In the genomic region with DNA sequence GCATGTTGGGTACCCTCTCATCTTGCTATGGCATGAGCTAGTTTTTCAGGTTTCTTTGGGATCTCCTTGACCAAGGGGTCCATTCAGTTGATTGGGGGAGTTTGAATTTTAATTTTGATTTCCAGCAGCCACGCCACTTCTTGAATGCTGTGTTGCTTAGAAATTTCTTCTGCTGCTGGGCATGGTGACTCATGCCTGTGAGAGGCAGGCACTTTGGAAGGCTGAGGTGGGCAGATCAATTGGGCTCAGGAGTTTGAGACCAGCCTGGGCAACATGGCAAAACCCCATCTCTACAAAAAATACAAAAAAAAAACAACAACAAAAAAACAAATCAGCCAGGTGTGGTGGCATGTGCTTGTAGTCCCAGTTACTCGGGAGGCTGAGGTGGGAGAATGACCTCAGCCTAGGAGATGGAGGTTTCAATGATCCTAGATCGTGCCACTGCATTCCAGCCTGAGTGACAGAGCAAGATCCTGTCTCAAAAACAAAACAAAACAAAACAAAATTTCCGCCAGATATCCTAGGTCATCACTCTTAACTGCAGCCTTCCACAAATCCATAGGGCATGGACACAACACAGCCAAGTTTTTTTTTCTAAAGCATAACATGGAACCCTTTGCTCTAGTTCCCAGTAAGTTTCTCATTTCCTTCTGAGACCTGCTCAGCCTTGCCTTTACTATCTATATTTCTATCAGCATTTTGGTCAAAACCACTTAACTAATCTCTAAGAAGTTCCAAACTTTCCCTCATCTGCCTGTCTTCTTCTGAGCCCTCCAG, we compare ENCODE assay signal across 28 cellular contexts. TPM values are rescaled to one million over a fixed set of nuclear protein-coding genes. Genes with fewer than 3 reads are reported as not detected.
DNase-seq lines count a peak whose midpoint lies in the region; ATAC-seq and TF ChIP-seq lines count a peak whose summit lies in the region.
"Had no signal": no experiment of that assay in that cellular context is flagged by ENCODE, and none has a peak within 500 bp of the region (broad histone marks: within the 10 kb centered on the region; RNA-seq: fewer than 3 reads in every experiment).

No MANE protein-coding gene starts in this region.

- H3K4me3 Mint-ChIP-seq in activated naive CD8-positive, alpha-beta T cell treated with anti-CD3 and anti-CD28 coated beads, Interleukin-2, amount 10 ng/mL, durations not matched to agents 7 days and 5 days, result no peak overlapping the region
- H3K4me3 Mint-ChIP-seq in activated naive CD8-positive, alpha-beta T cell treated with anti-CD3 and anti-CD28 coated beads for 36 hours, result no peak overlapping the region
- H3K4me3 Mint-ChIP-seq in type B pancreatic cell, result no peak overlapping the region
- H3K4me3 Mint-ChIP-seq: activated CD4-positive, alpha-beta T cell treated with anti-CD3 and anti-CD28 coated beads, Interleukin-2, amount 10 ng/mL, durations not matched to agents 7 days and 5 days; activated CD8-positive, alpha-beta memory T cell treated with anti-CD3 and anti-CD28 coated beads, Interleukin-2, amount 10 ng/mL, durations not matched to agents 7 days and 5 days; activated naive CD4-positive, alpha-beta T cell treated with anti-CD3 and anti-CD28 coated beads, Interleukin-2, amount 10 ng/mL, durations not matched to agents 7 days and 5 days; CD8-positive, alpha-beta T cell; endodermal cell; stimulated activated naive CD8-positive, alpha-beta T cell treated with anti-CD3 and anti-CD28 coated beads, Interleukin-15, amount 100 ng/mL, for 72 hours had no signal

- H3K27ac ChIP-seq in RWPE2 (ENCODE audit: poor library complexity, severe bottlenecking) (peak overlapping the region; percentile 79), epithelial cell of prostate (peak overlapping the region; percentile 93)
- H3K27ac ChIP-seq: cardiac muscle cell, left ventricle myocardium inferior, SK-N-MC, thyroid gland had no signal

- H3K4me1 ChIP-seq in RWPE2 (ENCODE audit: insufficient read depth, poor library complexity, severe bottlenecking), result peaks cover 31% of the 10 kb centered on the region
- H3K4me1 ChIP-seq: left ventricle myocardium inferior had no signal

- H3K27me3 Mint-ChIP-seq in activated naive CD8-positive, alpha-beta T cell treated with anti-CD3 and anti-CD28 coated beads, Interleukin-2, amount 10 ng/mL, durations not matched to agents 7 days and 5 days, result no peaks in the 10 kb centered on the region
- H3K27me3 Mint-ChIP-seq in activated naive CD8-positive, alpha-beta T cell treated with anti-CD3 and anti-CD28 coated beads for 36 hours, result no peaks in the 10 kb centered on the region
- H3K27me3 Mint-ChIP-seq in type B pancreatic cell, result no peaks in the 10 kb centered on the region
- H3K27me3 Mint-ChIP-seq: activated CD8-positive, alpha-beta memory T cell treated with anti-CD3 and anti-CD28 coated beads, Interleukin-2, amount 10 ng/mL, durations not matched to agents 7 days and 5 days; activated naive CD4-positive, alpha-beta T cell treated with anti-CD3 and anti-CD28 coated beads, Interleukin-2, amount 10 ng/mL, durations not matched to agents 7 days and 5 days; stimulated activated naive CD8-positive, alpha-beta T cell treated with anti-CD3 and anti-CD28 coated beads, Interleukin-15, amount 100 ng/mL, for 72 hours had no signal

- peak overlapping the region; percentile 36 for H3K27ac Mint-ChIP-seq in activated naive CD8-positive, alpha-beta T cell treated with anti-CD3 and anti-CD28 coated beads, Interleukin-2, amount 10 ng/mL, durations not matched to agents 7 days and 5 days
- no peak overlapping the region for H3K27ac Mint-ChIP-seq in activated naive CD8-positive, alpha-beta T cell treated with anti-CD3 and anti-CD28 coated beads for 36 hours
- peak overlapping the region; percentile 0 for H3K27ac Mint-ChIP-seq in type B pancreatic cell
- H3K27ac Mint-ChIP-seq: activated CD4-positive, alpha-beta T cell treated with anti-CD3 and anti-CD28 coated beads, Interleukin-2, amount 10 ng/mL, durations not matched to agents 7 days and 5 days; activated CD8-positive, alpha-beta memory T cell treated with anti-CD3 and anti-CD28 coated beads, Interleukin-2, amount 10 ng/mL, durations not matched to agents 7 days and 5 days; activated naive CD4-positive, alpha-beta T cell treated with anti-CD3 and anti-CD28 coated beads, Interleukin-2, amount 10 ng/mL, durations not matched to agents 7 days and 5 days; CD8-positive, alpha-beta T cell; endodermal cell; stimulated activated naive CD8-positive, alpha-beta T cell treated with anti-CD3 and anti-CD28 coated beads, Interleukin-15, amount 100 ng/mL, for 72 hours had no signal

- H3K9me3 Mint-ChIP-seq in activated naive CD8-positive, alpha-beta T cell treated with anti-CD3 and anti-CD28 coated beads, Interleukin-2, amount 10 ng/mL, durations not matched to agents 7 days and 5 days, result peaks cover 8% of the 10 kb centered on the region
- peaks cover 4% of the 10 kb centered on the region for H3K9me3 Mint-ChIP-seq in activated naive CD8-positive, alpha-beta T cell treated with anti-CD3 and anti-CD28 coated beads for 36 hours
- H3K9me3 Mint-ChIP-seq in type B pancreatic cell, result peaks cover 7% of the 10 kb centered on the region
- H3K9me3 Mint-ChIP-seq: activated naive CD4-positive, alpha-beta T cell treated with anti-CD3 and anti-CD28 coated beads, Interleukin-2, amount 10 ng/mL, durations not matched to agents 7 days and 5 days had no signal

- no peaks in the 10 kb centered on the region for H3K9me3 ChIP-seq in RWPE2 (ENCODE audit: severe bottlenecking)
- H3K9me3 ChIP-seq: left ventricle myocardium inferior, thyroid gland had no signal

- no peak for DNase-seq in activated naive CD8-positive, alpha-beta T cell treated with anti-CD3 and anti-CD28 coated beads, Interleukin-2, amount 10 ng/mL, durations not matched to agents 7 days and 5 days
- DNase-seq in activated naive CD8-positive, alpha-beta T cell treated with anti-CD3 and anti-CD28 coated beads for 36 hours, result no peak
- DNase-seq in RWPE2 (ENCODE audit: low spot score), result no peak
- DNase-seq in epithelial cell of prostate (ENCODE audit: low read depth, low spot score), result no peak
- no peak for DNase-seq in type B pancreatic cell (ENCODE audit: extremely low spot score, unreplicated experiment)
- no peak for DNase-seq in NCI-H2196 (lab: John Stamatoyannopoulos, UW; ENCODE audit: unreplicated experiment)
- no peak for DNase-seq in activated CD4-positive, CD25-positive, alpha-beta regulatory T cell (lab: John Stamatoyannopoulos, UW)
- no peak for DNase-seq in activated CD8-positive, alpha-beta memory T cell treated with anti-CD3 and anti-CD28 coated beads, Interleukin-2, amount 50 U/mL, for 4 hours
- DNase-seq: activated CD4-positive, alpha-beta T cell treated with anti-CD3 and anti-CD28 coated beads, Interleukin-2, amount 10 ng/mL, durations not matched to agents 7 days and 5 days; activated CD8-positive, alpha-beta memory T cell treated with anti-CD3 and anti-CD28 coated beads, Interleukin-2, amount 10 ng/mL, durations not matched to agents 7 days and 5 days; activated naive CD4-positive, alpha-beta T cell treated with anti-CD3 and anti-CD28 coated beads, Interleukin-2, amount 10 ng/mL, durations not matched to agents 7 days and 5 days; CD8-positive, alpha-beta T cell; cortex of kidney; KG1; left ventricle myocardium inferior; NCI-H1417 treated with DMSO at 0.1 percent for 48 hours; NCI-H2081 treated with DMSO at 0.1 percent for 48 hours; NCI-H345; occipital lobe; RPMI8226; stimulated activated naive CD8-positive, alpha-beta T cell treated with anti-CD3 and anti-CD28 coated beads, Interleukin-15, amount 100 ng/mL, for 72 hours; T-helper 2 cell; thyroid gland had no signal

- no peaks in the 10 kb centered on the region for H3K36me3 ChIP-seq in RWPE2 (ENCODE audit: low read depth)
- H3K36me3 ChIP-seq: cardiac muscle cell, left ventricle myocardium inferior, thyroid gland had no signal

- no peaks in the 10 kb centered on the region for H3K27me3 ChIP-seq in RWPE2 (ENCODE audit: insufficient read depth, poor library complexity, severe bottlenecking)
- H3K27me3 ChIP-seq: cardiac muscle cell, thyroid gland had no signal

- ATAC-seq in activated naive CD8-positive, alpha-beta T cell treated with anti-CD3 and anti-CD28 coated beads, Interleukin-2, amount 10 ng/mL, durations not matched to agents 7 days and 5 days (ENCODE audit: low read depth), result no peak
- ATAC-seq in RWPE2 (ENCODE audit: low read depth), result no peak
- ATAC-seq: activated CD8-positive, alpha-beta memory T cell treated with anti-CD3 and anti-CD28 coated beads, Interleukin-2, amount 10 ng/mL, durations not matched to agents 7 days and 5 days; CD8-positive, alpha-beta T cell; stimulated activated naive CD8-positive, alpha-beta T cell treated with anti-CD3 and anti-CD28 coated beads, Interleukin-15, amount 100 ng/mL, for 72 hours had no signal

- no peak overlapping the region for H3K4me3 ChIP-seq in RWPE2 (ENCODE audit: severe bottlenecking)
- H3K4me3 ChIP-seq: cardiac muscle cell, left ventricle myocardium inferior, SK-N-MC, thyroid gland had no signal

- peaks cover 9% of the 10 kb centered on the region for H3K4me1 Mint-ChIP-seq in activated naive CD8-positive, alpha-beta T cell treated with anti-CD3 and anti-CD28 coated beads, Interleukin-2, amount 10 ng/mL, durations not matched to agents 7 days and 5 days
- peaks cover 20% of the 10 kb centered on the region for H3K4me1 Mint-ChIP-seq in activated naive CD8-positive, alpha-beta T cell treated with anti-CD3 and anti-CD28 coated beads for 36 hours
- peaks cover 8% of the 10 kb centered on the region for H3K4me1 Mint-ChIP-seq in type B pancreatic cell (ENCODE audit: unreplicated experiment)

- H3K36me3 Mint-ChIP-seq in activated naive CD8-positive, alpha-beta T cell treated with anti-CD3 and anti-CD28 coated beads, Interleukin-2, amount 10 ng/mL, durations not matched to agents 7 days and 5 days, result peaks cover 7% of the 10 kb centered on the region
- H3K36me3 Mint-ChIP-seq in activated naive CD8-positive, alpha-beta T cell treated with anti-CD3 and anti-CD28 coated beads for 36 hours, result peaks cover 5% of the 10 kb centered on the region
- no peaks in the 10 kb centered on the region for H3K36me3 Mint-ChIP-seq in type B pancreatic cell
- H3K36me3 Mint-ChIP-seq: activated naive CD4-positive, alpha-beta T cell treated with anti-CD3 and anti-CD28 coated beads, Interleukin-2, amount 10 ng/mL, durations not matched to agents 7 days and 5 days; CD8-positive, alpha-beta T cell had no signal

- no peak for TF ChIP-seq CTCF in RWPE2 (IDR thresholded peaks at IDR 0.05; ENCODE audit: poor library complexity, severe bottlenecking)
- no peak for TF ChIP-seq CTCF in type B pancreatic cell (conservative IDR thresholded peaks at IDR 0.05)

- POLR2A ChIA-PET in activated naive CD8-positive, alpha-beta T cell treated with anti-CD3 and anti-CD28 coated beads, Interleukin-2, amount 10 ng/mL, durations not matched to agents 7 days and 5 days (lab: Charles Lee), result no interaction called here

RNA-seq across cellular contexts. Expression of gene TMC1, which starts 17.7 kb away (rescaled TPM):
- not detected for total RNA-seq in activated naive CD8-positive, alpha-beta T cell treated with anti-CD3 and anti-CD28 coated beads, Interleukin-2, amount 10 ng/mL, durations not matched to agents 7 days and 5 days
- total RNA-seq in activated naive CD8-positive, alpha-beta T cell treated with anti-CD3 and anti-CD28 coated beads for 36 hours, result not detected
- not detected in 2 replicates for total RNA-seq in type B pancreatic cell (ENCODE audit: low replicate concordance)
- total RNA-seq: activated CD4-positive, alpha-beta T cell treated with anti-CD3 and anti-CD28 coated beads, Interleukin-2, amount 10 ng/mL, durations not matched to agents 7 days and 5 days; activated CD8-positive, alpha-beta memory T cell treated with anti-CD3 and anti-CD28 coated beads, Interleukin-2, amount 10 ng/mL, durations not matched to agents 7 days and 5 days; cardiac muscle cell; CD8-positive, alpha-beta T cell; G401; H7 had no signal
